Comparison of ENCODE assay signal across 3 cellular contexts in genomic region chr18:78686976-78687685, GRCh38.
"Had no signal": no experiment of that assay in that cellular context is flagged by ENCODE, and none has a peak within 500 bp of the region (broad histone marks: within the 10 kb centered on the region; RNA-seq: fewer than 3 reads in every experiment).

No MANE protein-coding gene starts in this region.

- DNase-seq: GDM1, GF-D8 had no signal

- ATAC-seq: GM12878 had no signal

- H3K4me3 ChIP-seq: GM12878 had no signal
